In the genomic region with DNA sequence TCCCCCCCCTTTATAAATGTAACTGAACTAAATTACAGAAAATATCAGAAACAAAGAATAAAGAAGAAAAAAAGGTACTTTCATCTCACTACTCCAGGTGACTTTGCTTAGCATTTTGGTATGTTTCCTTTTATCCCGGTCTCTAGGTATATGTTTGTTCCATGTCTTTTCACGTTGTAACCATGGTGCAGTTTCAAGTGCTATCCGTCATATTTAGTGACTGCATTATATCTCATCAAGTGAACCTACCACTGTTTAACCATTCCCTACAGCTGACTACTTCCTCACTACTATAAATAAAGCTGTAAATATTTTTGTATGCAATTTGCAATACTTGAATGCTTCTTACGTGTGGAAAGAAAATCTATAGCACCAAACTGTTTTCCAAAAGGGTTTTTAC, we compare ENCODE assay signal across 8 cellular contexts. TPM values are rescaled to one million over a fixed set of nuclear protein-coding genes. Genes with fewer than 3 reads are reported as not detected.
DNase-seq lines count a peak whose midpoint lies in the region; ATAC-seq, FAIRE-seq and TF ChIP-seq lines count a peak whose summit lies in the region.

No MANE protein-coding gene starts in this region.

- no peak for FAIRE-seq in GM12878 (lab: Jason Lieb, UNC)

- in situ Hi-C loops in GM12878 (cut with MboI), result no loop called here
- in situ Hi-C loops in GM13976 (cut with MboI; ENCODE audit: low sequenced_read_pairs, unreplicated experiment), result no loop called here

- TF ChIP-seq CTCF in GM12878 (IDR thresholded peaks at IDR 0.05 in 2 of 3, conservative IDR thresholded peaks at IDR 0.05 in 1 of 3; ENCODE audit: control insufficient read depth in 2 of 3, extremely low read depth in 1 of 3, insufficient read depth in 1 of 3, low read depth in 3 of 3, low read length in 3 of 3), result no peak
- no peak for TF ChIP-seq CTCF in GM13976 (IDR thresholded peaks at IDR 0.05; ENCODE audit: borderline replicate concordance, control extremely low read depth, extremely low read depth, insufficient read depth, missing control alignments)

- peaks cover 15% of the 10 kb centered on the region; the same call in 1 of the 2 replicates for H4K20me1 ChIP-seq in GM12878 (ENCODE audit: control insufficient read depth, insufficient read depth)

- H3K27ac Mint-ChIP-seq in CD8-positive, alpha-beta memory T cell, result peak overlapping the region in 6 of 8 donors; percentile 33 to 88 (median 76)

- peaks cover 0 to 5% (median 0%) of the 10 kb centered on the region in 3 donors for H3K36me3 Mint-ChIP-seq in CD8-positive, alpha-beta memory T cell

- CTCF ChIA-PET in CD8-positive, alpha-beta memory T cell (lab: Charles Lee), result interaction anchor here (1.9 kb wide), 1 partner anchor 54 kb away, joined by 6 read pairs; the partner anchor contains the start of gene C15orf40
- CTCF ChIA-PET in GM12878 (lab: Yijun Ruan, JAX), result interaction anchor here (1.2 to 1.4 kb wide), 3 partner anchors 54 to 534 kb away, joined by 3 to 4 read pairs (median 3); partner anchors contain the start of gene HDGFL3

- WGBS in GM12878 (ENCODE audit: insufficient coverage, insufficient replicate concordance, low lambda C conversion rate, missing lambda C conversion rate), result 1% methylated on average over 4 of the region's 4 CpGs

- H3K4me3 ChIP-seq in CD8-positive, alpha-beta memory T cell (ENCODE audit: low read length), result peak overlapping the region; percentile 78
- H3K4me3 ChIP-seq in GM12878 (peak overlapping the region; percentile 96), muscle layer of duodenum (ENCODE audit: low read depth in 1 of 2, low read length in 2 of 2) (peak overlapping the region; percentile 87 to 93)

- intact Hi-C loops in GM12878 (cut with micrococcal nuclease; ENCODE audit: unreplicated experiment), result loop anchor here (5.0 kb wide), 2 partner anchors 53 to 523 kb away; partner anchors contain the start of genes C15orf40 and RPS17

- peaks cover 75% of the 10 kb centered on the region for H3K79me2 ChIP-seq in GM12878 (ENCODE audit: control insufficient read depth, insufficient read depth, low read length)

- no TSS peak for BruUV-seq in GM12878 (replicated peaks; lab: Mats Ljungman, UMichigan)

- H3K27me3 ChIP-seq in CD8-positive, alpha-beta memory T cell (ENCODE audit: insufficient read depth, low read length, poor library complexity, severe bottlenecking), result no peaks in the 10 kb centered on the region
- no peaks in the 10 kb centered on the region for H3K27me3 ChIP-seq in GM12878 (replicated peaks in 1 of 2; ENCODE audit: control insufficient read depth in 2 of 2, insufficient read depth in 2 of 2, low read length in 1 of 2)
- H3K27me3 ChIP-seq in muscle layer of duodenum (ENCODE audit: low read depth, low read length), result no peaks in the 10 kb centered on the region

- no peak; a peak in 1 of 4 replicates for TF ChIP-seq EP300 in GM12878 (IDR thresholded peaks at IDR 0.05; ENCODE audit: borderline replicate concordance in 1 of 2, control insufficient read depth in 1 of 2, low read depth in 2 of 2, low read length in 2 of 2)

- peak overlapping the region; percentile 96 for H3K4me2 ChIP-seq in GM12878 (ENCODE audit: control insufficient read depth, insufficient read depth)

- no peak for TF ChIP-seq POLR2A in GM12878 (IDR thresholded peaks at IDR 0.05; ENCODE audit: low read depth, low read length)

- H3K4me3 Mint-ChIP-seq in CD8-positive, alpha-beta memory T cell, result peak overlapping the region in 1 of 7 donors; percentile 89

- peaks cover 0 to 5% (median 0%) of the 10 kb centered on the region in 5 donors for H3K9me3 Mint-ChIP-seq in CD8-positive, alpha-beta memory T cell

- ATAC-seq in GM12878, result no peak
- ATAC-seq in HG03139 (IDR thresholded peaks at IDR 0.05; ENCODE audit: unreplicated experiment), result no peak
- ATAC-seq in HG03095 (IDR thresholded peaks at IDR 0.05; ENCODE audit: unreplicated experiment), result no peak

- H3K27ac ChIP-seq in CD8-positive, alpha-beta memory T cell (ENCODE audit: low read depth, low read length), result peak overlapping the region; percentile 88
- H3K27ac ChIP-seq in GM12878 (ENCODE audit: control insufficient read depth, insufficient read depth), result peak overlapping the region; percentile 93
- H3K27ac ChIP-seq in muscle layer of duodenum (ENCODE audit: low read length), result peak overlapping the region; percentile 20

- peak in 1 of 5 donors; percentile 10 for DNase-seq in CD8-positive, alpha-beta memory T cell
- DNase-seq in M059J (ENCODE audit: low read depth) (peak; percentile 10), GM12878 (ENCODE audit: low read depth, low spot score) (no peak), GM13976 (ENCODE audit: low spot score) (no peak), C1 segment of cervical spinal cord (lab: John Stamatoyannopoulos, UW) (no peak)

- H3K27me3 Mint-ChIP-seq in CD8-positive, alpha-beta memory T cell, result no peaks in the 10 kb centered on the region

- no peak for TF ChIP-seq RAD21 in GM12878 (IDR thresholded peaks at IDR 0.05; ENCODE audit: insufficient read depth, low read depth, low read length)

- H2AFZ ChIP-seq in GM12878 (ENCODE audit: control insufficient read depth, low read depth, low read length), result no peak overlapping the region

- SMC1A ChIA-PET in GM12878 (lab: Charles Lee; ENCODE audit: uncharacterized antibody, unreplicated experiment), result interaction anchor here (0.7 to 1.2 kb wide), 3 partner anchors 9 to 65 kb away, joined by 3 to 7 read pairs (median 3); partner anchors contain the start of gene C15orf40

- no peaks in the 10 kb centered on the region for H3K36me3 ChIP-seq in CD8-positive, alpha-beta memory T cell (ENCODE audit: insufficient read depth, low read length)
- H3K36me3 ChIP-seq in GM12878 (ENCODE audit: control insufficient read depth in 2 of 2, insufficient read depth in 2 of 2, low read length in 1 of 2) (0 out of 4 replicates have a peak, but pooled peaks cover 0 to 5% of the 10 kb centered on the region in 2 experiments), muscle layer of duodenum (ENCODE audit: control insufficient read depth in 1 of 2, insufficient read depth in 2 of 2, low read length in 2 of 2) (no peaks in the 10 kb centered on the region)

- no peaks in the 10 kb centered on the region for H3K9me3 ChIP-seq in CD8-positive, alpha-beta memory T cell (ENCODE audit: low read length)
- no peaks in the 10 kb centered on the region; the same call in 2 of the 3 replicates for H3K9me3 ChIP-seq in GM12878 (replicated peaks; ENCODE audit: control insufficient read depth, insufficient read depth, low read length)
- no peaks in the 10 kb centered on the region for H3K9me3 ChIP-seq in muscle layer of duodenum (ENCODE audit: control insufficient read depth in 1 of 2, low read length in 2 of 2)

- POLR2A ChIA-PET in CD8-positive, alpha-beta memory T cell (lab: Charles Lee), result no interaction called here
- POLR2A ChIA-PET in GM12878 (lab: Charles Lee), result interaction anchor here (1.1 kb wide), 1 partner anchor 144 kb away, joined by 3 read pairs; no protein-coding TSS in a partner anchor

- H3K4me1 Mint-ChIP-seq in CD8-positive, alpha-beta memory T cell, result peaks cover 0 to 20% (median 8%) of the 10 kb centered on the region in 3 donors

- H3K4me1 ChIP-seq in CD8-positive, alpha-beta memory T cell (ENCODE audit: insufficient read depth, low read length), result peaks cover 50% of the 10 kb centered on the region
- H3K4me1 ChIP-seq in GM12878 (ENCODE audit: control insufficient read depth, insufficient read depth, low read length) (peaks cover 21% of the 10 kb centered on the region), muscle layer of duodenum (ENCODE audit: control insufficient read depth in 1 of 2, insufficient read depth in 2 of 2, low read length in 2 of 2) (peaks cover 21 to 42% of the 10 kb centered on the region in 2 donors)

- RAD21 ChIA-PET in GM12878 (lab: Charles Lee; ENCODE audit: unreplicated experiment), result interaction anchor here (0.9 to 1.4 kb wide), 3 partner anchors 53 to 315 kb away, joined by 3 to 4 read pairs (median 3); no protein-coding TSS in a partner anchor

- H3K9ac ChIP-seq in GM12878 (ENCODE audit: control insufficient read depth, insufficient read depth, low read length), result peak overlapping the region; percentile 94

RNA-seq across cellular contexts. Expression of gene BTBD1, which starts 2.2 kb away (rescaled TPM):
- total RNA-seq in CD8-positive, alpha-beta memory T cell, result 10 to 100 TPM; 55.5 to 57.7 TPM
- 47.4 TPM for polyA plus RNA-seq in CD8-positive, alpha-beta memory T cell
- total RNA-seq in M059J (2014; rRNA removed; shearing (Covaris generic)), result 82.6 and 102 TPM in 2 replicates
- 81.8 and 91.0 TPM in 2 replicates for total RNA-seq in GM12878 (2013; cell fraction: nucleolus; rRNA removed)
- total RNA-seq in GM12878 (2014; rRNA removed) (90.4 and 92.4 TPM in 2 replicates), GM12878 (2014; rRNA removed; fragmentation: Illumina TruSeq; extraction: Trizol) (75.4 and 76.9 TPM in 2 replicates), GM12878 (2021) (62.0 and 70.8 TPM in 2 replicates)
- 24.3 TPM for polyA plus RNA-seq in GM12878 (2011; ENCODE audit: low read depth)
- polyA plus RNA-seq in GM12878 (2011; rRNA removed) (89.6 and 133 TPM in 2 replicates), GM12878 (2014; fragmentation: Illumina TruSeq; extraction: Trizol) (77.0 and 87.6 TPM in 2 replicates), GM12878 (2014; fragmentation: Nextera tagmentation; extraction: Ambion mirVana) (10 to 100 TPM; 17.5 to 38.9 TPM), GM12878 (2014; rRNA removed) (54.1 and 57.1 TPM in 2 replicates), GM12878 (2016; fragmentation: Nextera tagmentation; extraction: Ambion mirVana) (10 to 100 TPM; 73.0 to 73.1 TPM)
- 40.1 and 43.1 TPM in 2 replicates for polyA plus RNA-seq in GM12878 (2011; cell fraction: cytosol; rRNA removed)
- polyA plus RNA-seq in GM12878 (2011; cell fraction: nucleus; rRNA removed), result 33.3 and 35.5 TPM in 2 replicates
- 43.7 and 47.7 TPM in 2 replicates for polyA plus RNA-seq in GM12878 (2012)
- polyA minus RNA-seq in GM12878 (2011; rRNA and poly(A)+ RNA removed), result 60.2 and 93.3 TPM in 2 replicates
- polyA minus RNA-seq in GM12878 (2011; cell fraction: cytosol; rRNA and poly(A)+ RNA removed), result 41.0 and 48.2 TPM in 2 replicates
- polyA minus RNA-seq in GM12878 (2011; cell fraction: nucleus; rRNA and poly(A)+ RNA removed), result 28.3 and 41.4 TPM in 2 replicates

RNA-seq across cellular contexts. Expression of gene TM6SF1, which starts 42.6 kb away (rescaled TPM):
- under 1 TPM; 0.55 to 0.78 TPM for total RNA-seq in CD8-positive, alpha-beta memory T cell
- 0.26 TPM for polyA plus RNA-seq in CD8-positive, alpha-beta memory T cell
- total RNA-seq in M059J (2014; rRNA removed; shearing (Covaris generic)), result 0.52 and 1.1 TPM in 2 replicates
- total RNA-seq in GM12878 (2013; cell fraction: nucleolus; rRNA removed), result 0.81 and 0.98 TPM in 2 replicates
- total RNA-seq in GM12878 (2014; rRNA removed), result 0.56 and 0.98 TPM in 2 replicates
- 0.92 and 1.2 TPM in 2 replicates for total RNA-seq in GM12878 (2014; rRNA removed; fragmentation: Illumina TruSeq; extraction: Trizol)
- total RNA-seq in GM12878 (2021), result 1.1 and 1.2 TPM in 2 replicates
- 2.1 TPM for polyA plus RNA-seq in GM12878 (2011; ENCODE audit: low read depth)
- 1.1 and 1.3 TPM in 2 replicates for polyA plus RNA-seq in GM12878 (2011; rRNA removed)
- 0.52 and 0.70 TPM in 2 replicates for polyA plus RNA-seq in GM12878 (2011; cell fraction: cytosol; rRNA removed)
- 1.1 and 1.8 TPM in 2 replicates for polyA plus RNA-seq in GM12878 (2011; cell fraction: nucleus; rRNA removed)
- 1.9 and 4.4 TPM in 2 replicates for polyA plus RNA-seq in GM12878 (2012)
- polyA plus RNA-seq in GM12878 (2014; fragmentation: Illumina TruSeq; extraction: Trizol), result 0.82 and 1.1 TPM in 2 replicates
- 1 to 10 TPM in 1 of 2 experiments, under 1 TPM in 1; 0.90 to 2.3 TPM for polyA plus RNA-seq in GM12878 (2014; fragmentation: Nextera tagmentation; extraction: Ambion mirVana)
- 0.78 and 0.84 TPM in 2 replicates for polyA plus RNA-seq in GM12878 (2014; rRNA removed)
- 1 to 10 TPM; 1.2 to 2.7 TPM for polyA plus RNA-seq in GM12878 (2016; fragmentation: Nextera tagmentation; extraction: Ambion mirVana)
- polyA minus RNA-seq in GM12878 (2011; rRNA and poly(A)+ RNA removed), result 1.3 TPM in 1 of 2 replicates, not detected in the other
- not detected in 2 replicates for polyA minus RNA-seq in GM12878 (2011; cell fraction: cytosol; rRNA and poly(A)+ RNA removed)
- 0.60 and 0.86 TPM in 2 replicates for polyA minus RNA-seq in GM12878 (2011; cell fraction: nucleus; rRNA and poly(A)+ RNA removed)

RNA-seq across cellular contexts. Expression of gene C15orf40, which starts 53.4 kb away (rescaled TPM):
- total RNA-seq in CD8-positive, alpha-beta memory T cell, result 10 to 100 TPM; 34.2 to 36.6 TPM
- polyA plus RNA-seq in CD8-positive, alpha-beta memory T cell, result 58.1 TPM
- total RNA-seq in M059J (2014; rRNA removed; shearing (Covaris generic)), result 12.0 and 15.3 TPM in 2 replicates
- 46.8 and 50.1 TPM in 2 replicates for total RNA-seq in GM12878 (2013; cell fraction: nucleolus; rRNA removed)
- total RNA-seq in GM12878 (2014; rRNA removed) (20.7 and 26.5 TPM in 2 replicates), GM12878 (2014; rRNA removed; fragmentation: Illumina TruSeq; extraction: Trizol) (23.4 and 26.3 TPM in 2 replicates), GM12878 (2021) (20.7 and 21.3 TPM in 2 replicates)
- 5.1 TPM for polyA plus RNA-seq in GM12878 (2011; ENCODE audit: low read depth)
- polyA plus RNA-seq in GM12878 (2011; rRNA removed) (24.1 and 32.5 TPM in 2 replicates), GM12878 (2014; fragmentation: Illumina TruSeq; extraction: Trizol) (9.8 and 25.8 TPM in 2 replicates), GM12878 (2014; fragmentation: Nextera tagmentation; extraction: Ambion mirVana) (10 to 100 TPM; 59.9 to 70.0 TPM), GM12878 (2014; rRNA removed) (31.2 and 44.0 TPM in 2 replicates), GM12878 (2016; fragmentation: Nextera tagmentation; extraction: Ambion mirVana) (10 to 100 TPM; 59.1 to 64.3 TPM)
- 26.8 and 30.7 TPM in 2 replicates for polyA plus RNA-seq in GM12878 (2011; cell fraction: cytosol; rRNA removed)
- 13.0 and 14.0 TPM in 2 replicates for polyA plus RNA-seq in GM12878 (2011; cell fraction: nucleus; rRNA removed)
- polyA plus RNA-seq in GM12878 (2012), result 17.8 and 33.7 TPM in 2 replicates
- polyA minus RNA-seq in GM12878 (2011; rRNA and poly(A)+ RNA removed), result 14.3 and 16.5 TPM in 2 replicates
- polyA minus RNA-seq in GM12878 (2011; cell fraction: cytosol; rRNA and poly(A)+ RNA removed), result 7.6 and 16.3 TPM in 2 replicates
- 22.2 and 39.7 TPM in 2 replicates for polyA minus RNA-seq in GM12878 (2011; cell fraction: nucleus; rRNA and poly(A)+ RNA removed)

Comparison
In these comparisons a context has a peak if more than half of its experiments do, and no peak if none do; other contexts are left out.
1. H3K27ac ChIP-seq: peak in every context shown above with its lines; median percentile 93 in GM12878; 88 in CD8-positive, alpha-beta memory T cell; 20 in muscle layer of duodenum.